1 cellular context compared by ENCODE assay signal in genomic region chr3:124438813-124439212, GRCh38.
TF ChIP-seq lines count a peak whose summit lies in the region.

No MANE protein-coding gene starts in this region.

TF ChIP-seq in K562, 482 proteins besides CTCF, POLR2A, EP300 and RAD21 (continued from another document):
- TF ChIP-seq ZNF512 (tag; IDR thresholded peaks at IDR 0.05) (peak; percentile 49), ZNF212 (CRISPR knock-in tag; IDR thresholded peaks at IDR 0.05) (no peak)
TF ChIP-seq in K562: peak in this region for 1.
